20 cellular contexts compared by ENCODE assay signal in genomic region chr3:151306168-151306810, GRCh38. TPM values are rescaled to one million over a fixed set of nuclear protein-coding genes. Genes with fewer than 3 reads are reported as not detected.
A peak's percentile ranks its signal among the peaks of the same experiment; 100 is the strongest.
DNase-seq lines count a peak whose midpoint lies in the region; ATAC-seq and TF ChIP-seq lines count a peak whose summit lies in the region.
"Had no signal": no experiment of that assay in that cellular context is flagged by ENCODE, and none has a peak within 500 bp of the region (broad histone marks: within the 10 kb centered on the region; RNA-seq: fewer than 3 reads in every experiment).

No MANE protein-coding gene starts in this region.

- no peak overlapping the region for H3K23ac ChIP-seq in IMR-90 (ENCODE audit: low read depth, low read length)

- H3K9ac ChIP-seq in IMR-90 (ENCODE audit: low read depth, low read length) = no peak overlapping the region
- H3K9ac ChIP-seq: BLaER1 treated with 17β-estradiol and CSF1 and Interleukin-3, amounts not matched to agents 10 nM and 100 nM had no signal

- no peaks in the 10 kb centered on the region for H3K79me1 ChIP-seq in IMR-90 (ENCODE audit: low read depth in 1 of 2, low read length in 2 of 2)

- no peak overlapping the region for H3K56ac ChIP-seq in IMR-90 (ENCODE audit: extremely low read depth, insufficient read depth, low read length)

- no peak overlapping the region for H3K4me2 ChIP-seq in IMR-90 (ENCODE audit: low read depth, low read length)
- H3K4me2 ChIP-seq: BLaER1 treated with 17β-estradiol and CSF1 and Interleukin-3, amounts not matched to agents 10 nM and 100 nM had no signal

- H2BK5ac ChIP-seq in IMR-90 (ENCODE audit: low read depth, low read length, poor library complexity, severe bottlenecking) = peak overlapping the region; percentile 43

- no peaks in the 10 kb centered on the region for H3K36me3 ChIP-seq in IMR-90 (ENCODE audit: control insufficient read depth, insufficient read depth, low read length)
- H3K36me3 ChIP-seq in ovary = no peaks in the 10 kb centered on the region
- H3K36me3 ChIP-seq: BLaER1 treated with 17β-estradiol and CSF1 and Interleukin-3, amounts not matched to agents 10 nM and 100 nM; stomach; WERI-Rb-1 had no signal

- H3K9me3 Mint-ChIP-seq in Calu3 (ENCODE audit: low read depth, unreplicated experiment) (no peaks in the 10 kb centered on the region), chondrocyte (ENCODE audit: low read depth) (no peaks in the 10 kb centered on the region)
- no peaks in the 10 kb centered on the region for H3K9me3 Mint-ChIP-seq in natural killer cell treated with Interleukin-12 subunit alpha and Interleukin-12 subunit beta and Interleukin-15 and Interleukin-18, amount 100 ng/mL, for 72 hours

- H3K4me3 Mint-ChIP-seq in Calu3 (ENCODE audit: low read depth, unreplicated experiment) (no peak overlapping the region), chondrocyte (ENCODE audit: unreplicated experiment) (no peak overlapping the region)
- peak overlapping the region; percentile 56 for H3K4me3 Mint-ChIP-seq in natural killer cell treated with Interleukin-12 subunit alpha and Interleukin-12 subunit beta and Interleukin-15 and Interleukin-18, amount 100 ng/mL, for 72 hours

- ATAC-seq in IMR-90 (ENCODE audit: low read depth) = no peak
- peak; percentile 31 to 55 for ATAC-seq in natural killer cell treated with Interleukin-12 subunit alpha and Interleukin-12 subunit beta and Interleukin-15 and Interleukin-18, amount 100 ng/mL, for 72 hours

- intact Hi-C loops in Calu3 (cut with micrococcal nuclease; ENCODE audit: unreplicated experiment) = loop anchor here (5.0 kb wide), 1 partner anchor 531 kb away; no protein-coding TSS in a partner anchor
- intact Hi-C loops in IMR-90 (cut with micrococcal nuclease) = no loop called here
- intact Hi-C loops in ovary (cut with DNase I) = no loop called here

- H3K4me1 ChIP-seq in IMR-90 (ENCODE audit: control insufficient read depth, insufficient read depth, low read length) = peaks cover 13% of the 10 kb centered on the region
- H3K4me1 ChIP-seq in ovary (ENCODE audit: insufficient read depth) = no peaks in the 10 kb centered on the region

- H4K8ac ChIP-seq in IMR-90 (ENCODE audit: low read depth in 2 of 2, low read length in 2 of 2) = 0 out of 4 replicates have a peak overlapping the region, but pooled peaks have one; percentile 23 to 26

- H3K27ac Mint-ChIP-seq in Calu3 (ENCODE audit: unreplicated experiment) (peak overlapping the region; percentile 91), chondrocyte (ENCODE audit: unreplicated experiment) (peak overlapping the region; percentile 90)
- peak overlapping the region in 1 of 2 donors; percentile 33 for H3K27ac Mint-ChIP-seq in natural killer cell treated with Interleukin-12 subunit alpha and Interleukin-12 subunit beta and Interleukin-15 and Interleukin-18, amount 100 ng/mL, for 72 hours

- BruUV-seq in Calu3 (replicated peaks; lab: Mats Ljungman, UMichigan) (no TSS peak), IMR-90 (replicated peaks; lab: Mats Ljungman, UMichigan) (no TSS peak)

- peak overlapping the region; percentile 54 for H2AK5ac ChIP-seq in IMR-90 (ENCODE audit: low read depth, low read length)

- peak overlapping the region; percentile 63 for H2BK120ac ChIP-seq in IMR-90 (ENCODE audit: low read depth, low read length)

- no peaks in the 10 kb centered on the region for H4K20me1 ChIP-seq in IMR-90 (ENCODE audit: insufficient read depth, low read length)
- H4K20me1 ChIP-seq: BLaER1 treated with 17β-estradiol and CSF1 and Interleukin-3, amounts not matched to agents 10 nM and 100 nM had no signal

- H3K9me3 ChIP-seq in IMR-90 (ENCODE audit: control insufficient read depth, insufficient read depth, low read length) (no peaks in the 10 kb centered on the region), ovary (no peaks in the 10 kb centered on the region)
- H3K9me3 ChIP-seq: BLaER1 treated with 17β-estradiol and CSF1 and Interleukin-3, amounts not matched to agents 10 nM and 100 nM; stomach had no signal

- peak overlapping the region; percentile 61 for H3K18ac ChIP-seq in IMR-90 (ENCODE audit: low read depth, low read length)

- POLR2A ChIA-PET in IMR-90 (lab: Charles Lee; ENCODE audit: unreplicated experiment) = no interaction called here

- no peak overlapping the region for H2AFZ ChIP-seq in IMR-90 (replicated peaks; ENCODE audit: low read length, poor library complexity)

- dilution Hi-C loops in IMR-90 (cut with HindIII; ENCODE audit: low sequenced_read_pairs, unreplicated experiment) = no loop called here

- H2AK9ac ChIP-seq in IMR-90 (replicated peaks; ENCODE audit: low read depth, low read length, poor library complexity) = no peak overlapping the region

- no CpG with 5 or more reads among the region's 6 CpGs for WGBS in IMR-90 (ENCODE audit: extremely low coverage in 2 of 2, insufficient read length in 1 of 2), 2 experiments
- WGBS in ovary, 3 donors = 89 to 90% (median 90%) methylated on average over 6 of the region's 6 CpGs

- H3K27me3 ChIP-seq in IMR-90 (ENCODE audit: control insufficient read depth, insufficient read depth, low read length) (no peaks in the 10 kb centered on the region), ovary (no peaks in the 10 kb centered on the region)
- H3K27me3 ChIP-seq: BLaER1 treated with 17β-estradiol and CSF1 and Interleukin-3, amounts not matched to agents 10 nM and 100 nM; stomach had no signal

- peaks cover 3% of the 10 kb centered on the region; the same call in 1 of the 2 replicates for H3K9me1 ChIP-seq in IMR-90 (ENCODE audit: insufficient read depth, low read length)

- peak overlapping the region; percentile 73; the same call in 1 of the 2 replicates for H2BK20ac ChIP-seq in IMR-90 (ENCODE audit: low read depth, low read length)

- CTCF ChIA-PET in Calu3 (lab: Charles Lee) = interaction anchor here (1.1 to 2.4 kb wide), 4 partner anchors 10 to 531 kb away, joined by 3 to 27 read pairs (median 8); partner anchors contain the start of gene GPR87
- CTCF ChIA-PET in IMR-90 (lab: Yijun Ruan, JAX) = no interaction called here

- H2BK15ac ChIP-seq in IMR-90 (ENCODE audit: low read depth, low read length) = peak overlapping the region; percentile 83; the same call in 1 of the 3 replicates

- no peak for TF ChIP-seq EP300 in ovary (IDR thresholded peaks at IDR 0.05)

- peak overlapping the region; percentile 41; the same call in 1 of the 2 replicates for H4K91ac ChIP-seq in IMR-90 (ENCODE audit: insufficient read depth, low read depth, low read length)

- peak overlapping the region; percentile 62 for H3K4ac ChIP-seq in IMR-90 (ENCODE audit: low read depth, low read length)

- H3K27ac ChIP-seq in IMR-90 (ENCODE audit: insufficient read depth, low read length) (no peak overlapping the region), ovary (no peak overlapping the region)
- H3K27ac ChIP-seq: BLaER1 treated with 17β-estradiol and CSF1 and Interleukin-3, amounts not matched to agents 10 nM and 100 nM; WERI-Rb-1 had no signal

- H3K4me1 Mint-ChIP-seq in Calu3 (ENCODE audit: low read depth, unreplicated experiment) = peaks cover 53% of the 10 kb centered on the region
- H3K4me1 Mint-ChIP-seq in chondrocyte (ENCODE audit: low read depth) = peaks cover 24% of the 10 kb centered on the region
- H3K4me1 Mint-ChIP-seq in natural killer cell treated with Interleukin-12 subunit alpha and Interleukin-12 subunit beta and Interleukin-15 and Interleukin-18, amount 100 ng/mL, for 72 hours (ENCODE audit: low read depth in 2 of 2) = peaks cover 31 to 34% of the 10 kb centered on the region in 2 donors

- H3K27me3 Mint-ChIP-seq in Calu3 (ENCODE audit: unreplicated experiment) (no peaks in the 10 kb centered on the region), chondrocyte (ENCODE audit: low read depth) (no peaks in the 10 kb centered on the region)
- H3K27me3 Mint-ChIP-seq in natural killer cell treated with Interleukin-12 subunit alpha and Interleukin-12 subunit beta and Interleukin-15 and Interleukin-18, amount 100 ng/mL, for 72 hours = peaks cover 0 to 5% of the 10 kb centered on the region in 2 donors

- no peak for DNase-seq in Calu3
- no peak for DNase-seq in IMR-90
- DNase-seq in chondrocyte (ENCODE audit: low spot score) = no peak
- DNase-seq in natural killer cell treated with Interleukin-12 subunit alpha and Interleukin-12 subunit beta and Interleukin-15 and Interleukin-18, amount 100 ng/mL, for 72 hours (ENCODE audit: low spot score) = no peak
- DNase-seq in OCI-M2 (lab: John Stamatoyannopoulos, UW; ENCODE audit: unreplicated experiment) = no peak
- no peak for DNase-seq in ovary
- DNase-seq in NCI-H2196 treated with DMSO at 0.1 percent for 48 hours (lab: John Stamatoyannopoulos, UW; ENCODE audit: unreplicated experiment) = no peak
- DNase-seq: DMS79 treated with DMSO at 0.1 percent for 48 hours; effector CD4-positive, alpha-beta T cell; midbrain; NCI-H187 treated with DMSO at 0.1 percent for 48 hours; NCI-H524; OCI-M1; stomach; WERI-Rb-1 had no signal

- no peak for TF ChIP-seq CTCF in Calu3 (IDR thresholded peaks at IDR 0.05; ENCODE audit: unreplicated experiment)
- TF ChIP-seq CTCF in IMR-90 (conservative IDR thresholded peaks at IDR 0.05; ENCODE audit: low read depth, low read length) = no peak
- TF ChIP-seq CTCF in chondrocyte (IDR thresholded peaks at IDR 0.05) = no peak
- no peak for TF ChIP-seq CTCF in ovary (IDR thresholded peaks at IDR 0.05)

- H3K36me3 Mint-ChIP-seq in Calu3 (ENCODE audit: insufficient read depth, unreplicated experiment) (no peaks in the 10 kb centered on the region), chondrocyte (ENCODE audit: low read depth) (no peaks in the 10 kb centered on the region)
- H3K36me3 Mint-ChIP-seq in natural killer cell treated with Interleukin-12 subunit alpha and Interleukin-12 subunit beta and Interleukin-15 and Interleukin-18, amount 100 ng/mL, for 72 hours = no peaks in the 10 kb centered on the region

- 0 out of 2 replicates have a peak overlapping the region, but pooled peaks have one; percentile 23 for H3K14ac ChIP-seq in IMR-90 (replicated peaks; ENCODE audit: low read depth, low read length)

- in situ Hi-C loops in IMR-90 (cut with MboI; ENCODE audit: low sequenced_read_pairs) = no loop called here

- no peak for TF ChIP-seq POLR2A in IMR-90 (IDR thresholded peaks at IDR 0.05; ENCODE audit: low read depth, low read length)
- no peak for TF ChIP-seq POLR2A in ovary (IDR thresholded peaks at IDR 0.05)

- H4K5ac ChIP-seq in IMR-90 (ENCODE audit: low read depth, low read length) = 0 out of 2 replicates have a peak overlapping the region, but pooled peaks have one; percentile 39

- no peak overlapping the region for H3K4me3 ChIP-seq in IMR-90 (ENCODE audit: insufficient read depth, low read depth, low read length)
- no peak overlapping the region for H3K4me3 ChIP-seq in ovary
- H3K4me3 ChIP-seq: BLaER1 treated with 17β-estradiol and CSF1 and Interleukin-3, amounts not matched to agents 10 nM and 100 nM; stomach had no signal

- TF ChIP-seq RAD21 in IMR-90 (IDR thresholded peaks at IDR 0.05; ENCODE audit: low read length) = no peak

RNA-seq across cellular contexts. Expression of gene GPR87, which starts 10.3 kb away (rescaled TPM):
- 1.2 and 1.5 TPM in 2 replicates for total RNA-seq in Calu3 (2022)
- total RNA-seq in IMR-90 (2012; rRNA removed) = 0.28 and 0.36 TPM in 2 replicates
- 0.26 TPM in 2 replicates for polyA plus RNA-seq in IMR-90 (2012; rRNA removed)
- polyA plus RNA-seq in IMR-90 (2012; cell fraction: cytosol; rRNA removed) = 0.05 and 0.06 TPM in 2 replicates
- 0.05 and 0.21 TPM in 2 replicates for polyA plus RNA-seq in IMR-90 (2012; cell fraction: nucleus; rRNA removed; ENCODE audit: low replicate concordance)
- not detected in 3 replicates for total RNA-seq in chondrocyte
- not detected for total RNA-seq in natural killer cell treated with Interleukin-12 subunit alpha and Interleukin-12 subunit beta and Interleukin-15 and Interleukin-18, amount 100 ng/mL, for 72 hours
- under 1 TPM in 1 of 7 donors, not detected in 6; 0.23 TPM for total RNA-seq in ovary
- polyA plus RNA-seq in ovary = not detected
- total RNA-seq: frontal cortex, skeletal muscle tissue had no signal

RNA-seq across cellular contexts. Expression of gene P2RY13, which starts 23.1 kb away (rescaled TPM):
- total RNA-seq in Calu3 (2022) (not detected in 2 replicates), IMR-90 (2012; rRNA removed) (not detected in 2 replicates), chondrocyte (not detected in 3 replicates), ovary (1 to 10 TPM in 1 of 7 donors, under 1 TPM in 6; 0.27 to 1.6 (median 0.56) TPM)
- polyA plus RNA-seq in IMR-90 (2012; rRNA removed) (not detected in 2 replicates), ovary (1 to 10 TPM in 1 of 2 donors, under 1 TPM in 1; 0.31 to 5.8 TPM)
- polyA plus RNA-seq in IMR-90 (2012; cell fraction: cytosol; rRNA removed) = not detected in 2 replicates
- not detected in 2 replicates for polyA plus RNA-seq in IMR-90 (2012; cell fraction: nucleus; rRNA removed; ENCODE audit: low replicate concordance)
- not detected for total RNA-seq in natural killer cell treated with Interleukin-12 subunit alpha and Interleukin-12 subunit beta and Interleukin-15 and Interleukin-18, amount 100 ng/mL, for 72 hours
- total RNA-seq: bronchial epithelial cell, HT-29 had no signal

RNA-seq across cellular contexts. Expression of gene P2RY14, which starts 27.9 kb away (rescaled TPM):
- total RNA-seq in Calu3 (2022) = not detected in 2 replicates
- total RNA-seq in IMR-90 (2012; rRNA removed) = not detected in 2 replicates
- not detected in 2 replicates for polyA plus RNA-seq in IMR-90 (2012; rRNA removed)
- not detected in 2 replicates for polyA plus RNA-seq in IMR-90 (2012; cell fraction: cytosol; rRNA removed)
- not detected in 2 replicates for polyA plus RNA-seq in IMR-90 (2012; cell fraction: nucleus; rRNA removed; ENCODE audit: low replicate concordance)
- total RNA-seq in chondrocyte = not detected in 3 replicates
- total RNA-seq in natural killer cell treated with Interleukin-12 subunit alpha and Interleukin-12 subunit beta and Interleukin-15 and Interleukin-18, amount 100 ng/mL, for 72 hours = 1 to 10 TPM; 2.0 to 2.1 TPM
- 1 to 10 TPM in 2 of 7 donors, under 1 TPM in 4, not detected in 1; 0.28 to 1.2 (median 0.70) TPM for total RNA-seq in ovary
- polyA plus RNA-seq in ovary = 1 to 10 TPM in 1 of 2 donors, under 1 TPM in 1; 0.54 to 2.8 TPM
- total RNA-seq: bronchial epithelial cell, HT-29 had no signal
